In the genomic region with DNA sequence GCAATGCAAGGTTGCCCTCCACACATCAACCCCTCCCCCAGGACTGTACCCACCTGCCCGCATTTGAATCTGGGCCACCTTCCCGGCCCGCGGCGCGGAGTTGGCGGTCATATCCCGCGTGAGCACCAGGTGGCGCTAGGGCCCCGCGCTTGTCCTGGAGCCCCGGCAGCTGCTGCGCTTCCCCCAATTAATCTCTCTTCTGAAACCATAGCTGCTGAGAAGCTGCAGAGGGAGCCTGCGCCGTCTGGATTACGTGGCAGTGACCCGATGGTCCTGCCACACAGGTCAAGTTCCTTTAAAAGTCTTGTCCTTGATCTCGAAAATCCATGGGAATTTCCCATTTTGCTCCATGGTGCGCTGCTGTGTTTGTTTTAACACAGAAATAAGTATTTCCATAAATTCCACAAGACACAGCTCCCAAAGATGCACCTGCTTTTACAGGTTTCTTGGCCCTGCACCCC, we compare ENCODE assay signal across 8 cellular contexts. TPM values are rescaled to one million over a fixed set of nuclear protein-coding genes. Genes with fewer than 3 reads are reported as not detected.
DNase-seq lines count a peak whose midpoint lies in the region; ATAC-seq and TF ChIP-seq lines count a peak whose summit lies in the region.

No MANE protein-coding gene starts in this region.

- peaks cover 6 to 8% (median 8%) of the 10 kb centered on the region in 3 donors for H3K4me1 Mint-ChIP-seq in T-cell

- peak in 1 of 2 donors; percentile 6 for TF ChIP-seq POLR2A in vagina (IDR thresholded peaks at IDR 0.05)

- no peak overlapping the region for H3K27ac Mint-ChIP-seq in T-cell

- intact Hi-C loops in heart right ventricle (cut with DNase I): loop anchor here in 9 of 10 donors (1.0 to 10.0 kb wide), 12 partner anchors 83 to 701 kb away; partner anchors contain the start of gene FOXF1 (in 1 of the 9)
- intact Hi-C loops in vagina (cut with DNase I): loop anchor here (2.0 to 10.0 kb wide), 2 partner anchors 165 to 703 kb away; no protein-coding TSS in a partner anchor

- peaks cover 5 to 6% of the 10 kb centered on the region in 2 donors for H3K27me3 Mint-ChIP-seq in T-cell

- no peak overlapping the region for H3K4me3 ChIP-seq in HEK293 (ENCODE audit: low read depth, low read length)
- H3K4me3 ChIP-seq in heart right ventricle: no peak overlapping the region
- no peak overlapping the region for H3K4me3 ChIP-seq in vagina

- H3K4me1 ChIP-seq in HEK293 (ENCODE audit: control insufficient read depth, insufficient read depth, low read length) (no peaks in the 10 kb centered on the region), heart right ventricle (peaks cover 0 to 11% (median 0%) of the 10 kb centered on the region in 9 donors), vagina (no peaks in the 10 kb centered on the region)

- H3K4me3 Mint-ChIP-seq in T-cell: no peak overlapping the region

- H3K9me3 ChIP-seq in HEK293 (ENCODE audit: control insufficient read depth, insufficient read depth, low read depth, low read length) (no peaks in the 10 kb centered on the region), heart right ventricle (no peaks in the 10 kb centered on the region), vagina (no peaks in the 10 kb centered on the region)

- H3K27me3 ChIP-seq in heart right ventricle (peaks cover 0 to 40% (median 31%) of the 10 kb centered on the region in 7 donors), vagina (no peaks in the 10 kb centered on the region)

- peak; percentile 97 for TF ChIP-seq CTCF in HEK293 (tag by site-specific recombination; IDR thresholded peaks at IDR 0.05)
- TF ChIP-seq CTCF in heart right ventricle (IDR thresholded peaks at IDR 0.05): peak; percentile 93 to 99 (median 97)
- TF ChIP-seq CTCF in vagina (IDR thresholded peaks at IDR 0.05): peak; percentile 91 to 95 (median 95)

- DNase-seq in Daoy (ENCODE audit: low read depth) (peak; percentile 75), NCI-H1417 (lab: John Stamatoyannopoulos, UW) (peak; percentile 44 to 77 (median 48)), T-cell (peak; percentile 46 to 82 (median 73)), heart right ventricle (peak; percentile 62 to 77), pulmonary artery endothelial cell (ENCODE audit: low read depth, low spot score) (peak; percentile 22), vagina (ENCODE audit: extremely low spot score in 2 of 2) (no peak)
- peak; percentile 70 for DNase-seq in activated naive CD8-positive, alpha-beta T cell treated with anti-CD3 and anti-CD28 coated beads, Interleukin-2, amount 50 U/mL, for 16 hours (ENCODE audit: low read depth, low spot score)

- no peaks in the 10 kb centered on the region for H3K36me3 Mint-ChIP-seq in T-cell

- ATAC-seq in T-cell (replicated peaks in 1 of 4) (peak; percentile 75 to 84 (median 84)), heart right ventricle (peak; percentile 78 to 89 (median 87))

- CTCF ChIA-PET in HEK293 (lab: Yijun Ruan, JAX): interaction anchor here (0.5 to 6.2 kb wide), 56 partner anchors 9 to 709 kb away, joined by 3 to 292 read pairs (median 5); partner anchors contain the start of gene IRF8
- CTCF ChIA-PET in T-cell (lab: Charles Lee): interaction anchor here (0.6 to 4.7 kb wide), 21 partner anchors 9 to 699 kb away, joined by 3 to 98 read pairs (median 4); partner anchors contain the start of gene IRF8 (in 2 of the 2)

- H3K27ac ChIP-seq in HEK293 (ENCODE audit: extremely low read depth, low read depth, low read length) (no peak overlapping the region), heart right ventricle (no peak overlapping the region), vagina (no peak overlapping the region)

- WGBS in heart right ventricle, 2 donors: 4% methylated on average over 20 of the region's 20 CpGs

- H3K36me3 ChIP-seq in HEK293 (ENCODE audit: control insufficient read depth in 2 of 2, insufficient read depth in 1 of 2, low read length in 2 of 2) (no peaks in the 10 kb centered on the region), heart right ventricle (no peaks in the 10 kb centered on the region), vagina (no peaks in the 10 kb centered on the region)

- POLR2A ChIA-PET in HEK293 (lab: Yijun Ruan, JAX) (interaction anchor here (0.6 to 1.2 kb wide), 3 partner anchors 77 to 191 kb away, joined by 3 to 4 read pairs (median 3); partner anchors contain the start of gene IRF8), T-cell (lab: Charles Lee) (interaction anchor here in 1 of 2 donors (0.8 kb wide), 1 partner anchor 166 kb away, joined by 4 read pairs; no protein-coding TSS in a partner anchor)

- H3K9me3 Mint-ChIP-seq in T-cell: no peaks in the 10 kb centered on the region

TF ChIP-seq in HEK293, 187 proteins besides CTCF, POLR2A, EP300 and RAD21 (continues in another document):
- TF ChIP-seq SP7 (tag by site-specific recombination; IDR thresholded peaks at IDR 0.05) (no peak), ZNF654 (tag by site-specific recombination; IDR thresholded peaks at IDR 0.05; ENCODE audit: low read depth) (peak; percentile 65), ZIC2 (tag by site-specific recombination; IDR thresholded peaks at IDR 0.05) (peak; percentile 29; the same call in 1 of the 2 replicates), ZFP69B (tag by site-specific recombination; IDR thresholded peaks at IDR 0.05) (no peak), ZNF561 (tag by site-specific recombination; IDR thresholded peaks at IDR 0.05; ENCODE audit: borderline replicate concordance) (peak; percentile 41; the same call in 1 of the 2 replicates), ZNF10 (tag by site-specific recombination; IDR thresholded peaks at IDR 0.05) (peak; percentile 84), YY1 (tag by site-specific recombination; IDR thresholded peaks at IDR 0.05) (no peak), ZNF660 (tag by site-specific recombination; IDR thresholded peaks at IDR 0.05) (peak; percentile 51; the same call in 1 of the 2 replicates)
- TF ChIP-seq, protein P1, sequence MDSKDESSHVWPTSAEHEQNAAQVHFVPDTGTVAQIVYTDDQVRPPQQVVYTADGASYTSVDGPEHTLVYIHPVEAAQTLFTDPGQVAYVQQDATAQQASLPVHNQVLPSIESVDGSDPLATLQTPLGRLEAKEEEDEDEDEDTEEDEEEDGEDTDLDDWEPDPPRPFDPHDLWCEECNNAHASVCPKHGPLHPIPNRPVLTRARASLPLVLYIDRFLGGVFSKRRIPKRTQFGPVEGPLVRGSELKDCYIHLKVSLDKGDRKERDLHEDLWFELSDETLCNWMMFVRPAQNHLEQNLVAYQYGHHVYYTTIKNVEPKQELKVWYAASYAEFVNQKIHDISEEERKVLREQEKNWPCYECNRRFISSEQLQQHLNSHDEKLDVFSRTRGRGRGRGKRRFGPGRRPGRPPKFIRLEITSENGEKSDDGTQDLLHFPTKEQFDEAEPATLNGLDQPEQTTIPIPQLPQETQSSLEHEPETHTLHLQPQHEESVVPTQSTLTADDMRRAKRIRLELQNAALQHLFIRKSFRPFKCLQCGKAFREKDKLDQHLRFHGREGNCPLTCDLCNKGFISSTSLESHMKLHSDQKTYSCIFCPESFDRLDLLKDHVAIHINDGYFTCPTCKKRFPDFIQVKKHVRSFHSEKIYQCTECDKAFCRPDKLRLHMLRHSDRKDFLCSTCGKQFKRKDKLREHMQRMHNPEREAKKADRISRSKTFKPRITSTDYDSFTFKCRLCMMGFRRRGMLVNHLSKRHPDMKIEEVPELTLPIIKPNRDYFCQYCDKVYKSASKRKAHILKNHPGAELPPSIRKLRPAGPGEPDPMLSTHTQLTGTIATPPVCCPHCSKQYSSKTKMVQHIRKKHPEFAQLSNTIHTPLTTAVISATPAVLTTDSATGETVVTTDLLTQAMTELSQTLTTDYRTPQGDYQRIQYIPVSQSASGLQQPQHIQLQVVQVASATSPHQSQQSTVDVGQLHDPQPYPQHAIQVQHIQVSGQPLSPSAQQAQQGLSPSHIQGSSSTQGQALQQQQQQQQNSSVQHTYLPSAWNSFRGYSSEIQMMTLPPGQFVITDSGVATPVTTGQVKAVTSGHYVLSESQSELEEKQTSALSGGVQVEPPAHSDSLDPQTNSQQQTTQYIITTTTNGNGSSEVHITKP (tag by site-specific recombination; IDR thresholded peaks at IDR 0.05): peak; percentile 99
- TF ChIP-seq, protein P2, sequence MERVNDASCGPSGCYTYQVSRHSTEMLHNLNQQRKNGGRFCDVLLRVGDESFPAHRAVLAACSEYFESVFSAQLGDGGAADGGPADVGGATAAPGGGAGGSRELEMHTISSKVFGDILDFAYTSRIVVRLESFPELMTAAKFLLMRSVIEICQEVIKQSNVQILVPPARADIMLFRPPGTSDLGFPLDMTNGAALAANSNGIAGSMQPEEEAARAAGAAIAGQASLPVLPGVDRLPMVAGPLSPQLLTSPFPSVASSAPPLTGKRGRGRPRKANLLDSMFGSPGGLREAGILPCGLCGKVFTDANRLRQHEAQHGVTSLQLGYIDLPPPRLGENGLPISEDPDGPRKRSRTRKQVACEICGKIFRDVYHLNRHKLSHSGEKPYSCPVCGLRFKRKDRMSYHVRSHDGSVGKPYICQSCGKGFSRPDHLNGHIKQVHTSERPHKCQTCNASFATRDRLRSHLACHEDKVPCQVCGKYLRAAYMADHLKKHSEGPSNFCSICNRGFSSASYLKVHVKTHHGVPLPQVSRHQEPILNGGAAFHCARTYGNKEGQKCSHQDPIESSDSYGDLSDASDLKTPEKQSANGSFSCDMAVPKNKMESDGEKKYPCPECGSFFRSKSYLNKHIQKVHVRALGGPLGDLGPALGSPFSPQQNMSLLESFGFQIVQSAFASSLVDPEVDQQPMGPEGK (tag by site-specific recombination; IDR thresholded peaks at IDR 0.05): 0 out of 2 replicates have a peak, but pooled peaks have one; percentile 15
- TF ChIP-seq, protein P3, sequence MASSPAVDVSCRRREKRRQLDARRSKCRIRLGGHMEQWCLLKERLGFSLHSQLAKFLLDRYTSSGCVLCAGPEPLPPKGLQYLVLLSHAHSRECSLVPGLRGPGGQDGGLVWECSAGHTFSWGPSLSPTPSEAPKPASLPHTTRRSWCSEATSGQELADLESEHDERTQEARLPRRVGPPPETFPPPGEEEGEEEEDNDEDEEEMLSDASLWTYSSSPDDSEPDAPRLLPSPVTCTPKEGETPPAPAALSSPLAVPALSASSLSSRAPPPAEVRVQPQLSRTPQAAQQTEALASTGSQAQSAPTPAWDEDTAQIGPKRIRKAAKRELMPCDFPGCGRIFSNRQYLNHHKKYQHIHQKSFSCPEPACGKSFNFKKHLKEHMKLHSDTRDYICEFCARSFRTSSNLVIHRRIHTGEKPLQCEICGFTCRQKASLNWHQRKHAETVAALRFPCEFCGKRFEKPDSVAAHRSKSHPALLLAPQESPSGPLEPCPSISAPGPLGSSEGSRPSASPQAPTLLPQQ (tag by site-specific recombination; IDR thresholded peaks at IDR 0.05): no peak

RNA-seq across cellular contexts. Expression of gene COX4I1, which starts 22.0 kb away (rescaled TPM):
- total RNA-seq in Daoy (2014; rRNA removed; shearing (Covaris generic)): 465 and 540 TPM in 2 replicates
- total RNA-seq in T-cell (100 to 1,000 TPM; 542 to 606 (median 574) TPM), heart right ventricle (1,000 to 10,000 TPM; 1,221 to 2,099 (median 1,899) TPM), pulmonary artery endothelial cell (424 and 604 TPM in 2 replicates), vagina (430 TPM)
- polyA plus RNA-seq in heart right ventricle: 1,000 to 10,000 TPM; 2,661 to 4,942 TPM

RNA-seq across cellular contexts. Expression of gene EMC8, which starts 22.1 kb away (rescaled TPM):
- 40.5 and 46.5 TPM in 2 replicates for total RNA-seq in Daoy (2014; rRNA removed; shearing (Covaris generic))
- total RNA-seq in T-cell: 10 to 100 TPM; 27.3 to 34.8 (median 31.1) TPM
- total RNA-seq in heart right ventricle: 10 to 100 TPM; 17.8 to 29.0 (median 26.1) TPM
- 10 to 100 TPM in 1 of 2 donors, 1 to 10 TPM in 1; 6.2 to 23.1 TPM for polyA plus RNA-seq in heart right ventricle
- 31.3 and 36.9 TPM in 2 replicates for total RNA-seq in pulmonary artery endothelial cell
- total RNA-seq in vagina: 42.0 TPM

Comparison
In these comparisons a context has a peak if more than half of its experiments do, and no peak if none do; other contexts are left out.
1. DNase-seq: peak in Daoy (single experiment), NCI-H1417 (3 of 3), T-cell (34 of 34), activated naive CD8-positive, alpha-beta T cell treated with anti-CD3 and anti-CD28 coated beads, Interleukin-2, amount 50 U/mL, for 16 hours (single experiment), heart right ventricle (2 of 2) and pulmonary artery endothelial cell (single experiment); none in vagina (0 of 2).
2. Peak in every context shown above with its lines, with median percentiles within 50 percentile points of each other: CTCF ChIP-seq.